20 cellular contexts compared by ENCODE assay signal in the genomic region with DNA sequence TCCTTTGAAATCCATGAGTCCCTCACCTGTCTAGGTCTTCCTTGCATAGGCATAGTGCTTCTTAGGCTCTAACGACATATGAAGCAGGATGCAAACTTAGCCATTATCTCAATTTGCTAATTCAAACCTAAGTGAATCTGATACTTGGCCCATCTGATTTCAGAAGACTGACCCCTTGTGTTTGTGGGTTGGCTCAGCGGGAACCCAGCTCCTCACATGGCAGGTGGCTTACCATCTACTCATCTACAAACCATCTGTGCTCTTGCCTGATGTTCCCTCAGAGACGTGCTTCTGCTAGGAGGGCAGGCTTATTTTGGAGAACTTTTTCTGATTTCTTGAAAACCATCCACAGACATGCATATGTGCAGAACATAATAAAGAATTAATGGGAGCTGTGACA. TPM values are rescaled to one million over a fixed set of nuclear protein-coding genes. Genes with fewer than 3 reads are reported as not detected.
DNase-seq lines count a peak whose midpoint lies in the region; ATAC-seq and TF ChIP-seq lines count a peak whose summit lies in the region.
"Had no signal": no experiment of that assay in that cellular context is flagged by ENCODE, and none has a peak within 500 bp of the region (broad histone marks: within the 10 kb centered on the region; RNA-seq: fewer than 3 reads in every experiment).

No MANE protein-coding gene starts in this region.

- no peaks in the 10 kb centered on the region for H3K9me3 Mint-ChIP-seq in activated CD8-positive, alpha-beta T cell treated with anti-CD3 and anti-CD28 coated beads for 36 hours
- H3K9me3 Mint-ChIP-seq: activated naive CD8-positive, alpha-beta T cell treated with anti-CD3 and anti-CD28 coated beads, Interleukin-2, amount 50 U/mL, for 24 hours; CD4-positive, CD25-positive, alpha-beta regulatory T cell; nephron; stimulated activated memory B cell treated with anti-CD40 and anti-IgM and Interleukin-4, amounts not matched to agents 10 μg/mL and 1 μg/mL and 100 μg/mL, for 72 hours had no signal

- no peak overlapping the region for H3K4me3 Mint-ChIP-seq in activated CD8-positive, alpha-beta T cell treated with anti-CD3 and anti-CD28 coated beads for 36 hours
- H3K4me3 Mint-ChIP-seq: activated naive CD8-positive, alpha-beta T cell treated with anti-CD3 and anti-CD28 coated beads, Interleukin-2, amount 50 U/mL, for 24 hours; CD4-positive, CD25-positive, alpha-beta regulatory T cell; nephron; stimulated activated memory B cell treated with anti-CD40 and anti-IgM and Interleukin-4, amounts not matched to agents 10 μg/mL and 1 μg/mL and 100 μg/mL, for 72 hours had no signal

- H3K27ac Mint-ChIP-seq in activated CD8-positive, alpha-beta T cell treated with anti-CD3 and anti-CD28 coated beads for 36 hours = no peak overlapping the region
- H3K27ac Mint-ChIP-seq: activated naive CD8-positive, alpha-beta T cell treated with anti-CD3 and anti-CD28 coated beads, Interleukin-2, amount 50 U/mL, for 24 hours; stimulated activated memory B cell treated with anti-CD40 and anti-IgM and Interleukin-4, amounts not matched to agents 10 μg/mL and 1 μg/mL and 100 μg/mL, for 72 hours had no signal

- DNase-seq in Ammon's horn (ENCODE audit: low spot score) = peak; percentile 27
- DNase-seq in NCI-H82 treated with DMSO at 0.1 percent for 48 hours (lab: John Stamatoyannopoulos, UW; ENCODE audit: unreplicated experiment) = peak; percentile 3
- DNase-seq in fibroblast of mammary gland (ENCODE audit: low read depth) = no peak
- DNase-seq in omental fat pad (ENCODE audit: low spot score) = no peak
- no peak for DNase-seq in activated CD8-positive, alpha-beta T cell treated with anti-CD3 and anti-CD28 coated beads for 36 hours
- no peak for DNase-seq in COR-L47 (lab: John Stamatoyannopoulos, UW)
- no peak for DNase-seq in NK-92 treated with Interleukin-12 subunit alpha and Interleukin-12 subunit beta, amount 100 ng/mL, for 24 hours (lab: John Stamatoyannopoulos, UW)
- DNase-seq: activated naive CD8-positive, alpha-beta T cell treated with anti-CD3 and anti-CD28 coated beads, Interleukin-2, amount 50 U/mL, for 24 hours; activated T-cell treated with anti-CD3 and anti-CD28 coated beads for 4 hours; CD4-positive, CD25-positive, alpha-beta regulatory T cell; NCI-H1092; NCI-H345; sigmoid colon; stimulated activated CD4-positive, alpha-beta T cell treated with anti-CD3 and anti-CD28 coated beads, Interleukin-4, amount 100 ng/mL, for 4 hours; upper lobe of left lung had no signal

- H3K27me3 Mint-ChIP-seq in activated CD8-positive, alpha-beta T cell treated with anti-CD3 and anti-CD28 coated beads for 36 hours = peaks cover 47% of the 10 kb centered on the region

- H3K4me1 Mint-ChIP-seq in activated CD8-positive, alpha-beta T cell treated with anti-CD3 and anti-CD28 coated beads for 36 hours (ENCODE audit: low read depth) = no peaks in the 10 kb centered on the region
- H3K4me1 Mint-ChIP-seq: activated naive CD8-positive, alpha-beta T cell treated with anti-CD3 and anti-CD28 coated beads, Interleukin-2, amount 50 U/mL, for 24 hours; CD4-positive, CD25-positive, alpha-beta regulatory T cell; nephron; stimulated activated memory B cell treated with anti-CD40 and anti-IgM and Interleukin-4, amounts not matched to agents 10 μg/mL and 1 μg/mL and 100 μg/mL, for 72 hours had no signal

- no peaks in the 10 kb centered on the region for H3K36me3 Mint-ChIP-seq in activated CD8-positive, alpha-beta T cell treated with anti-CD3 and anti-CD28 coated beads for 36 hours (ENCODE audit: low read depth)
- H3K36me3 Mint-ChIP-seq: CD4-positive, CD25-positive, alpha-beta regulatory T cell; stimulated activated memory B cell treated with anti-CD40 and anti-IgM and Interleukin-4, amounts not matched to agents 10 μg/mL and 1 μg/mL and 100 μg/mL, for 72 hours had no signal

- peak; percentile 26 for TF ChIP-seq CTCF in GM12873 (IDR thresholded peaks at IDR 0.05; ENCODE audit: insufficient read depth, low read depth, low read length, missing control alignments)
- peak; percentile 19 for TF ChIP-seq CTCF in fibroblast of mammary gland (conservative IDR thresholded peaks at IDR 0.05; ENCODE audit: control insufficient read depth, insufficient read depth, low read depth, low read length)
- TF ChIP-seq CTCF in omental fat pad (IDR thresholded peaks at IDR 0.05) = no peak
- no peak for TF ChIP-seq CTCF in activated CD8-positive, alpha-beta T cell treated with anti-CD3 and anti-CD28 coated beads for 36 hours (IDR thresholded peaks at IDR 0.05)

- POLR2A ChIA-PET in activated CD8-positive, alpha-beta T cell treated with anti-CD3 and anti-CD28 coated beads for 36 hours (lab: Charles Lee) = no interaction called here

- CTCF ChIA-PET in activated CD8-positive, alpha-beta T cell treated with anti-CD3 and anti-CD28 coated beads for 36 hours (lab: Charles Lee) = interaction anchor here (1.1 kb wide), 1 partner anchor 56 kb away, joined by 4 read pairs; no protein-coding TSS in a partner anchor

- no peak for ATAC-seq in omental fat pad (ENCODE audit: low FRiP score)
- no peak for ATAC-seq in activated CD8-positive, alpha-beta T cell treated with anti-CD3 and anti-CD28 coated beads for 36 hours
- ATAC-seq: activated naive CD8-positive, alpha-beta T cell treated with anti-CD3 and anti-CD28 coated beads, Interleukin-2, amount 50 U/mL, for 24 hours; stimulated activated memory B cell treated with anti-CD40 and anti-IgM and Interleukin-4, amounts not matched to agents 10 μg/mL and 1 μg/mL and 100 μg/mL, for 72 hours had no signal

- intact Hi-C loops in activated CD8-positive, alpha-beta T cell treated with anti-CD3 and anti-CD28 coated beads for 36 hours (cut with micrococcal nuclease) = no loop called here

- no peak overlapping the region for H3K4me3 ChIP-seq in fibroblast of mammary gland (ENCODE audit: control insufficient read depth, low read depth, low read length)
- H3K4me3 ChIP-seq: esophagus muscularis mucosa, sigmoid colon, upper lobe of left lung had no signal

RNA-seq across cellular contexts. Expression of gene ELMOD1, which starts 15.2 kb away (rescaled TPM):
- not detected for total RNA-seq in omental fat pad
- not detected for total RNA-seq in activated CD8-positive, alpha-beta T cell treated with anti-CD3 and anti-CD28 coated beads for 36 hours
- total RNA-seq: CD4-positive, CD25-positive, alpha-beta regulatory T cell; T-helper 1 cell treated with Interleukin-12 subunit alpha and Interleukin-12 subunit beta and Interleukin-4 antibody, amounts not matched to agents 30 ng/mL and 1 ng/mL, for 36 hours had no signal

RNA-seq across cellular contexts. Expression of gene ALKBH8, which starts 40.6 kb away (rescaled TPM):
- total RNA-seq in omental fat pad = 10 to 100 TPM in 1 of 4 donors, 1 to 10 TPM in 3; 4.4 to 11.8 (median 7.1) TPM
- 10 to 100 TPM; 13.3 to 13.4 TPM for total RNA-seq in activated CD8-positive, alpha-beta T cell treated with anti-CD3 and anti-CD28 coated beads for 36 hours

Comparison
In these comparisons a context has a peak if more than half of its experiments do, and no peak if none do; other contexts are left out.
1. DNase-seq: peak in Ammon's horn (single experiment) and NCI-H82 treated with DMSO at 0.1 percent for 48 hours (single experiment); none in fibroblast of mammary gland (single experiment), omental fat pad (single experiment), activated CD8-positive, alpha-beta T cell treated with anti-CD3 and anti-CD28 coated beads for 36 hours (single experiment), COR-L47 (single experiment) and NK-92 treated with Interleukin-12 subunit alpha and Interleukin-12 subunit beta, amount 100 ng/mL, for 24 hours (single experiment).
2. CTCF ChIP-seq: peak in GM12873 (single experiment) and fibroblast of mammary gland (single experiment); none in omental fat pad (0 of 3) and activated CD8-positive, alpha-beta T cell treated with anti-CD3 and anti-CD28 coated beads for 36 hours (single experiment).